In the genomic region with DNA sequence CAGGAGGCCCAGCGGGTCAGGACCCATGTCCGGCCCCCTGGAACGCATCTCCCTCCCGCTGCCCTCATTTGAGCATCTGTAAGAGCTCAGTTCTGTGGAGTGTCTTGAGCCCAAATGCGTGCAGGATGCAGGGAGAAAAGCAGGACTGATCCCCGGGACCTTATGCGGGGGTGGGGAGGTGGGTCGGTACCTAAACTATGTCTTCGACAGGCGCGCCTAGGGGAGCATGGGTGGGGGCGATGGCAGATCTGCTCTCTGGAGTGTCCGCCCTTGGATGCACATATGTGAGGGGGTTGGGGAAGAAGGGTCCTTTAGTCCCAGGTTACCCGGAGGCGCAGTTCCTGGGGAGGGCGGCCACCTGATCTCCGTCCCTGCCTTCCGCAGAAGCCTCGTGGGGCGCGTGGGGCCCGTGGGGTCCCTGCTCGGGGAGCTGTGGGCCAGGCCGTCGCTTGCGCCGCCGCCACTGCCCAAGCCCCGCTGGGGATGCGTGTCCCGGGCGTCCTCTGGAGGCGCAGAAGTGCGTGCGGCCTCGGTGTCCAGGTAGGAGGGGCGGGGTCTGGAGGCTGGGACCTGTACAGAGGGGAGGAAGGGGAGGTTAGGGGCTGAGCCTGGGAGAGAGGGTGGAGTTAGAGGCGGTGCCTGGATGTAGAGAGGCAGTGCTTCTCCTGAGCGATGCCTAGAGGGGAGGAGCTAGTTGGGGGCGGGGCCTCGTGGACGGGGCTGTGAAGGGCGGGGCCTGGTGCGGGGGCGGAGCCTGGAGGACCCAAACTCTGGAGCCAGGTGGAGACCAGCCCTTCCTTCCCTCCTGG, we compare ENCODE assay signal across 8 cellular contexts. TPM values are rescaled to one million over a fixed set of nuclear protein-coding genes. Genes with fewer than 3 reads are reported as not detected.
DNase-seq lines count a peak whose midpoint lies in the region; ATAC-seq lines count a peak whose summit lies in the region.

No MANE protein-coding gene starts in this region.

- no peaks in the 10 kb centered on the region for H3K9me3 ChIP-seq in adipocyte (ENCODE audit: control insufficient read depth, low read length)

- H3K27me3 ChIP-seq in adipocyte (replicated peaks; ENCODE audit: control insufficient read depth, insufficient read depth, low read length), result peaks cover 30% of the 10 kb centered on the region

- no peak overlapping the region for H3K4me3 ChIP-seq in adipocyte (ENCODE audit: low read length)

- H3K4me1 ChIP-seq in adipocyte (ENCODE audit: control insufficient read depth, insufficient read depth, low read length), result peaks cover 11% of the 10 kb centered on the region

- no peak overlapping the region for H3K9ac ChIP-seq in adipocyte (ENCODE audit: low read length)

- H3K36me3 ChIP-seq in adipocyte (ENCODE audit: control insufficient read depth, insufficient read depth, low read length, severe bottlenecking), result no peaks in the 10 kb centered on the region

- peak; percentile 34 for DNase-seq in A172 (ENCODE audit: low spot score)
- peak; percentile 72 for DNase-seq in T follicular helper cell (ENCODE audit: low read depth)
- DNase-seq in adipocyte (ENCODE audit: low read depth), result peak; percentile 58
- DNase-seq in left kidney (ENCODE audit: low read depth, low spot score), result peak; percentile 83
- peak; percentile 32 to 55 for DNase-seq in stimulated activated CD8-positive, alpha-beta memory T cell treated with anti-CD3 and anti-CD28 coated beads, Interleukin-4, amount 100 ng/mL, for 1 hour (ENCODE audit: low read depth in 2 of 2, low spot score in 1 of 2)
- no peak for DNase-seq in D341Med (ENCODE audit: low spot score)

- ATAC-seq in GM21529 (IDR thresholded peaks at IDR 0.05; ENCODE audit: unreplicated experiment) (peak; percentile 70), HG03045 (IDR thresholded peaks at IDR 0.05; ENCODE audit: unreplicated experiment) (no peak)

RNA-seq across cellular contexts. Expression of a gene that starts 2.8 kb away (rescaled TPM):
- total RNA-seq in A172 (2014; rRNA removed; shearing (Covaris generic)), result 0.02 and 0.05 TPM in 2 replicates

RNA-seq across cellular contexts. Expression of a gene that starts 12.2 kb away (rescaled TPM):
- 0.62 and 1.1 TPM in 2 replicates for total RNA-seq in A172 (2014; rRNA removed; shearing (Covaris generic))

RNA-seq across cellular contexts. Expression of a gene that starts 24.9 kb away (rescaled TPM):
- total RNA-seq in A172 (2014; rRNA removed; shearing (Covaris generic)), result 43.2 and 101 TPM in 2 replicates

RNA-seq across cellular contexts. Expression of a gene that starts 25.6 kb away (rescaled TPM):
- 0.26 and 0.88 TPM in 2 replicates for total RNA-seq in A172 (2014; rRNA removed; shearing (Covaris generic))
